ENCODE assay signal across 8 cellular contexts in genomic region chr15:45279024-45279697, GRCh38. TPM values are rescaled to one million over a fixed set of nuclear protein-coding genes. Genes with fewer than 3 reads are reported as not detected.
DNase-seq lines count a peak whose midpoint lies in the region; ATAC-seq and TF ChIP-seq lines count a peak whose summit lies in the region.

No MANE protein-coding gene starts in this region.

- H4K8ac ChIP-seq in neuronal stem cell (ENCODE audit: low read depth, low read length) = no peak overlapping the region

- WGBS in gastroesophageal sphincter (ENCODE audit: low coverage in 1 of 2), 2 donors = 8 to 9% methylated on average over 4 to 21 of the region's 33 CpGs
- WGBS in neuronal stem cell (ENCODE audit: extremely low coverage in 2 of 2, insufficient read length in 2 of 2, insufficient replicate concordance in 1 of 2), 2 donors = no CpG with 5 or more reads among the region's 33 CpGs

- H3K4me1 Mint-ChIP-seq in HFFc6 (ENCODE audit: low read depth) = peaks cover 12% of the 10 kb centered on the region
- peaks cover 27% of the 10 kb centered on the region for H3K4me1 Mint-ChIP-seq in activated naive CD4-positive, alpha-beta T cell treated with anti-CD3 and anti-CD28 coated beads, Interleukin-2, amount 10 ng/mL, durations not matched to agents 7 days and 5 days

- CTCF ChIA-PET in activated naive CD4-positive, alpha-beta T cell treated with anti-CD3 and anti-CD28 coated beads, Interleukin-2, amount 10 ng/mL, durations not matched to agents 7 days and 5 days (lab: Charles Lee) = interaction anchor here (1.0 to 3.2 kb wide), 3 partner anchors 74 to 120 kb away, joined by 4 to 19 read pairs (median 5); no protein-coding TSS in a partner anchor

- no peak for TF ChIP-seq CTCF in HFFc6 (IDR thresholded peaks at IDR 0.05)
- no peak for TF ChIP-seq CTCF in gastroesophageal sphincter (IDR thresholded peaks at IDR 0.05)

- no peak overlapping the region for H2BK12ac ChIP-seq in neuronal stem cell (ENCODE audit: low read length)

- H3K4me1 ChIP-seq in gastroesophageal sphincter = peaks cover 3 to 19% (median 3%) of the 10 kb centered on the region in 3 donors
- H3K4me1 ChIP-seq in neuronal stem cell (ENCODE audit: control insufficient read depth in 2 of 2, insufficient read depth in 1 of 2, low read depth in 1 of 2, low read length in 2 of 2) = peaks cover 2 to 3% of the 10 kb centered on the region in 2 donors
- peaks cover 0 to 19% (median 17%) of the 10 kb centered on the region in 5 donors for H3K4me1 ChIP-seq in subcutaneous abdominal adipose tissue (ENCODE audit: control insufficient read depth in 5 of 5, insufficient read depth in 5 of 5, low read length in 5 of 5)

- no peaks in the 10 kb centered on the region for H3K36me3 ChIP-seq in gastroesophageal sphincter
- H3K36me3 ChIP-seq in neuronal stem cell (replicated peaks in 1 of 2; ENCODE audit: control insufficient read depth in 2 of 2, insufficient read depth in 2 of 2, low read length in 2 of 2) = no peaks in the 10 kb centered on the region
- H3K36me3 ChIP-seq in subcutaneous abdominal adipose tissue (ENCODE audit: control insufficient read depth in 5 of 5, insufficient read depth in 5 of 5, low read length in 5 of 5) = no peaks in the 10 kb centered on the region

- TF ChIP-seq EP300 in gastroesophageal sphincter (IDR thresholded peaks at IDR 0.05) = no peak

- peak overlapping the region; percentile 61 to 79 for H3K4me3 ChIP-seq in gastroesophageal sphincter
- H3K4me3 ChIP-seq in neuronal stem cell (ENCODE audit: low read length in 2 of 2) = peak overlapping the region; percentile 59 to 85
- peak overlapping the region; percentile 72 to 96 (median 90) for H3K4me3 ChIP-seq in subcutaneous abdominal adipose tissue (ENCODE audit: low read depth in 1 of 5, low read length in 5 of 5)

- peak overlapping the region; percentile 41 for H3K4me2 ChIP-seq in neuronal stem cell (ENCODE audit: insufficient read depth, low read length, poor library complexity, severe bottlenecking)

- peak; percentile 94 for DNase-seq in GM04504 (ENCODE audit: low read depth)
- DNase-seq in HFFc6 = peak; percentile 96
- peak; percentile 98 for DNase-seq in NAMALWA (ENCODE audit: low spot score)
- DNase-seq in SK-MEL-5 (ENCODE audit: low read depth, low spot score) = peak; percentile 98
- DNase-seq in activated naive CD4-positive, alpha-beta T cell treated with anti-CD3 and anti-CD28 coated beads, Interleukin-2, amount 10 ng/mL, durations not matched to agents 7 days and 5 days = peak; percentile 95
- DNase-seq in neuronal stem cell (ENCODE audit: low spot score) = peak; percentile 91

- no peaks in the 10 kb centered on the region for H3K9me3 Mint-ChIP-seq in HFFc6
- no peaks in the 10 kb centered on the region for H3K9me3 Mint-ChIP-seq in activated naive CD4-positive, alpha-beta T cell treated with anti-CD3 and anti-CD28 coated beads, Interleukin-2, amount 10 ng/mL, durations not matched to agents 7 days and 5 days

- H3K27me3 Mint-ChIP-seq in HFFc6 (ENCODE audit: insufficient read depth) = no peaks in the 10 kb centered on the region
- H3K27me3 Mint-ChIP-seq in activated naive CD4-positive, alpha-beta T cell treated with anti-CD3 and anti-CD28 coated beads, Interleukin-2, amount 10 ng/mL, durations not matched to agents 7 days and 5 days = peaks cover 8% of the 10 kb centered on the region

- H3K4me3 Mint-ChIP-seq in HFFc6 = peak overlapping the region; percentile 90
- peak overlapping the region; percentile 79 for H3K4me3 Mint-ChIP-seq in activated naive CD4-positive, alpha-beta T cell treated with anti-CD3 and anti-CD28 coated beads, Interleukin-2, amount 10 ng/mL, durations not matched to agents 7 days and 5 days

- H3K9ac ChIP-seq in neuronal stem cell (ENCODE audit: low read depth, low read length, poor library complexity) (peak overlapping the region; percentile 82), subcutaneous abdominal adipose tissue (ENCODE audit: low read length in 5 of 5) (peak overlapping the region; percentile 60 to 88 (median 79))

- TF ChIP-seq POLR2A in gastroesophageal sphincter (IDR thresholded peaks at IDR 0.05) = peak; percentile 39 to 77

- no peak overlapping the region for H2BK5ac ChIP-seq in neuronal stem cell (ENCODE audit: low read length)

- H3K27ac Mint-ChIP-seq in HFFc6 = peak overlapping the region; percentile 74
- peak overlapping the region; percentile 26 for H3K27ac Mint-ChIP-seq in activated naive CD4-positive, alpha-beta T cell treated with anti-CD3 and anti-CD28 coated beads, Interleukin-2, amount 10 ng/mL, durations not matched to agents 7 days and 5 days

- H2BK15ac ChIP-seq in neuronal stem cell (ENCODE audit: low read length) = no peak overlapping the region

- in situ Hi-C loops in SK-MEL-5 (cut with HindIII; ENCODE audit: low pct_unique_long_range_greater_than_20kb, low sequenced_read_pairs) = no loop called here

- H2AK5ac ChIP-seq in neuronal stem cell (ENCODE audit: low read depth, low read length) = no peak overlapping the region

- H2AFZ ChIP-seq in neuronal stem cell (ENCODE audit: low read length) = peak overlapping the region; percentile 83

- H3K9me3 ChIP-seq in gastroesophageal sphincter (no peaks in the 10 kb centered on the region), neuronal stem cell (replicated peaks in 1 of 2; ENCODE audit: control insufficient read depth in 2 of 2, insufficient read depth in 1 of 2, low read depth in 1 of 2, low read length in 2 of 2) (no peaks in the 10 kb centered on the region), subcutaneous abdominal adipose tissue (ENCODE audit: control insufficient read depth in 5 of 5, low read length in 5 of 5) (no peaks in the 10 kb centered on the region)

- H3K27ac ChIP-seq in gastroesophageal sphincter = peak overlapping the region; percentile 82 to 93 (median 87)
- H3K27ac ChIP-seq in neuronal stem cell (replicated peaks; ENCODE audit: low read length) = no peak overlapping the region
- peak overlapping the region; percentile 75 for H3K27ac ChIP-seq in subcutaneous abdominal adipose tissue (ENCODE audit: low read depth, low read length)

- no peaks in the 10 kb centered on the region for H3K36me3 Mint-ChIP-seq in HFFc6 (ENCODE audit: low read depth)
- H3K36me3 Mint-ChIP-seq in activated naive CD4-positive, alpha-beta T cell treated with anti-CD3 and anti-CD28 coated beads, Interleukin-2, amount 10 ng/mL, durations not matched to agents 7 days and 5 days = no peaks in the 10 kb centered on the region

- peak; percentile 100 for ATAC-seq in gastroesophageal sphincter

- peaks cover 6% of the 10 kb centered on the region for H3K27me3 ChIP-seq in gastroesophageal sphincter
- H3K27me3 ChIP-seq in neuronal stem cell (ENCODE audit: control insufficient read depth in 3 of 3, insufficient read depth in 3 of 3, low read depth in 1 of 3, low read length in 3 of 3) = no peaks in the 10 kb centered on the region
- H3K27me3 ChIP-seq in subcutaneous abdominal adipose tissue (ENCODE audit: control insufficient read depth in 5 of 5, insufficient read depth in 4 of 5, low read length in 5 of 5) = no peaks in the 10 kb centered on the region

- no peak overlapping the region for H4K91ac ChIP-seq in neuronal stem cell (ENCODE audit: low read depth, low read length, poor library complexity)

- peak overlapping the region; percentile 2 for H3K18ac ChIP-seq in neuronal stem cell (ENCODE audit: low read length)

- peaks cover 3% of the 10 kb centered on the region for H3K79me1 ChIP-seq in neuronal stem cell (ENCODE audit: low read depth, low read length)

- H2BK120ac ChIP-seq in neuronal stem cell (ENCODE audit: low read depth, low read length) = no peak overlapping the region

- H3K4ac ChIP-seq in neuronal stem cell (ENCODE audit: low read length) = no peak overlapping the region

- no peak overlapping the region for H3K14ac ChIP-seq in neuronal stem cell (ENCODE audit: low read length)

- H3K23ac ChIP-seq in neuronal stem cell (ENCODE audit: low read depth, low read length, poor library complexity) = no peak overlapping the region

RNA-seq across cellular contexts. Expression of gene SLC28A2, which starts 27.1 kb away (rescaled TPM):
- not detected for total RNA-seq in HFFc6 (2021; fragmentation: NEBNext Ultra II Directional; extraction: Animal tissue kit (Norgen Biotek cat#: 25700))
- total RNA-seq in SK-MEL-5 (2014; rRNA removed; shearing (Covaris generic)) = not detected in 2 replicates
- not detected in 2 replicates for polyA plus RNA-seq in SK-MEL-5 (2015; cell fraction: cytosol; rRNA removed)
- not detected in 2 replicates for polyA plus RNA-seq in SK-MEL-5 (2015; cell fraction: nucleus; rRNA removed)
- not detected for total RNA-seq in gastroesophageal sphincter
- polyA plus RNA-seq in neuronal stem cell (2013, experiment 1 of 2) = not detected
- not detected for polyA plus RNA-seq in neuronal stem cell (2013, experiment 2 of 2)
